ENCODE assay signal across 8 cellular contexts in the genomic region with DNA sequence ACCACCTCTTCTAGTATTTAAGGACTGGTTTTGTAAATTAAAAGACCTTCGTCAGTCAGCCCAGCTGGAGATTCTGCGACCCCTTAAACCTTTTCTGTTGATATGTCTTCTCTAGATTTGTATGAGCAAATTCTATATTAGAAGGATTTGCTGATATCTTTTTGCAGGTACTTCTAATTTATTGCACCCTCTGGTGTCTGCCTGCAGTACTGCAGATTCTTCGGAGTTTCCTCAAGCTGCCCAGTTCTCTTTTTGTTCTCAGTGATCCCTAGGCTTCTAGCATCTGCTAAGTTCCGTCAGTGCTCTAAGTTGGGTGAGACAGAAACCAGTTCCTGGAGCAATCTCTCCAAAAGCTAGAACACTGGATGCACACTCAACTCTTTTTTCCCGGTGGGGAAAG.
A peak's percentile ranks its signal among the peaks of the same experiment; 100 is the strongest.
DNase-seq lines count a peak whose midpoint lies in the region; ATAC-seq, FAIRE-seq and TF ChIP-seq lines count a peak whose summit lies in the region.

No MANE protein-coding gene starts in this region.

- H3K27ac Mint-ChIP-seq in Calu3 (ENCODE audit: unreplicated experiment), result no peak overlapping the region

- no peaks in the 10 kb centered on the region for H3K4me1 ChIP-seq in adipocyte (ENCODE audit: control insufficient read depth, insufficient read depth, low read length)

- no peak overlapping the region for H3K4me3 ChIP-seq in adipocyte (ENCODE audit: low read length)

- no peak overlapping the region for H3K4me3 Mint-ChIP-seq in Calu3 (ENCODE audit: low read depth, unreplicated experiment)

- H3K36me3 Mint-ChIP-seq in Calu3 (ENCODE audit: insufficient read depth, unreplicated experiment), result no peaks in the 10 kb centered on the region

- ATAC-seq in GM19324 (IDR thresholded peaks at IDR 0.05; ENCODE audit: low FRiP score, unreplicated experiment), result peak; percentile 59
- ATAC-seq in HG03457 (IDR thresholded peaks at IDR 0.05; ENCODE audit: unreplicated experiment), result peak; percentile 81
- ATAC-seq in HG02840 (IDR thresholded peaks at IDR 0.05; ENCODE audit: low FRiP score, unreplicated experiment), result no peak

- FAIRE-seq in RCC 7860 (lab: Jason Lieb, UNC), result no peak

- BruUV-seq in Calu3 (replicated peaks; lab: Mats Ljungman, UMichigan), result no TSS peak

- intact Hi-C loops in Calu3 (cut with micrococcal nuclease; ENCODE audit: unreplicated experiment), result loop anchor here (1.0 to 2.0 kb wide), 4 partner anchors 114 to 422 kb away; no protein-coding TSS in a partner anchor

- no peaks in the 10 kb centered on the region for H3K9me3 Mint-ChIP-seq in Calu3 (ENCODE audit: low read depth, unreplicated experiment)

- H3K27me3 Mint-ChIP-seq in Calu3 (ENCODE audit: unreplicated experiment), result no peaks in the 10 kb centered on the region

- H3K4me1 Mint-ChIP-seq in Calu3 (ENCODE audit: low read depth, unreplicated experiment), result no peaks in the 10 kb centered on the region

- CTCF ChIA-PET in Calu3 (lab: Charles Lee), result interaction anchor here (1.0 kb wide), 1 partner anchor 114 kb away, joined by 3 read pairs; no protein-coding TSS in a partner anchor

- no peak overlapping the region for H3K9ac ChIP-seq in adipocyte (ENCODE audit: low read length)

- no peaks in the 10 kb centered on the region for H3K36me3 ChIP-seq in adipocyte (ENCODE audit: control insufficient read depth, insufficient read depth, low read length, severe bottlenecking)

- no peaks in the 10 kb centered on the region for H3K9me3 ChIP-seq in adipocyte (ENCODE audit: control insufficient read depth, low read length)

- DNase-seq in Calu3 (peak; percentile 57), RCC 7860 (ENCODE audit: low spot score) (peak; percentile 20), adipocyte (ENCODE audit: low read depth) (peak; percentile 78), iPS DF 4.7 (ENCODE audit: extremely low read depth, low spot score) (peak; percentile 46)
- DNase-seq in stimulated activated CD4-positive, alpha-beta T cell treated with anti-CD3 and anti-CD28 coated beads, Interleukin-12 subunit alpha, Interleukin-12 subunit beta, amount 100 ng/mL, for 4 hours, result peak; percentile 25

- H3K27me3 ChIP-seq in adipocyte (replicated peaks; ENCODE audit: control insufficient read depth, insufficient read depth, low read length), result no peaks in the 10 kb centered on the region

- peak; percentile 62 for TF ChIP-seq CTCF in Calu3 (IDR thresholded peaks at IDR 0.05; ENCODE audit: unreplicated experiment)

Comparison
In these comparisons a context has a peak if more than half of its experiments do, and no peak if none do; other contexts are left out.
1. DNase-seq: peak in every context shown above with its lines; median percentile 78 in adipocyte; 57 in Calu3; 46 in iPS DF 4.7; 25 in stimulated activated CD4-positive, alpha-beta T cell treated with anti-CD3 and anti-CD28 coated beads, Interleukin-12 subunit alpha, Interleukin-12 subunit beta, amount 100 ng/mL, for 4 hours; 20 in RCC 7860.